ENCODE assay signal across 10 cellular contexts in the genomic region with DNA sequence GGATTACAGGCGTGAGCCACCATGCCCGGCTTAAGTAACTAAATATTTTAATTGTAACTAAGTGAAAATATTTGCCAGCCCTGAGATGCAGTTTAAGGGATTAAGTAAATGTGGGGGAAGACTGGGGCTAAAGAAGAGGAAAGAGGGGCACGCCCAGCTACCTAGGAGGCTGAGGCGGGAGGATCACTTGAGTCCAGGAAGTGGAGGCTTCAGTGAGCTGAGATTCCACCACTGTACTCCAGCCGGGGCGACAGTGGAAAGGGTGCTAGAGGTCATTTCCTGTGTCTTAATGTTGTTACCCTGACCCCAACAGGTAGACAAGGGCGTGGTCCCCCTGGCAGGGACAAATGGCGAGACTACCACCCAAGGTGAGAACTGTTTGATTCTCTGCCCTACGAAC. TPM values are rescaled to one million over a fixed set of nuclear protein-coding genes. Genes with fewer than 3 reads are reported as not detected.
A peak's percentile ranks its signal among the peaks of the same experiment; 100 is the strongest.
DNase-seq lines count a peak whose midpoint lies in the region; ATAC-seq and TF ChIP-seq lines count a peak whose summit lies in the region.
"Had no signal": no experiment of that assay in that cellular context is flagged by ENCODE, and none has a peak within 500 bp of the region (broad histone marks: within the 10 kb centered on the region; RNA-seq: fewer than 3 reads in every experiment).

No MANE protein-coding gene starts in this region.

- H3K4me1 ChIP-seq in breast epithelium, result peaks cover 11 to 15% of the 10 kb centered on the region in 2 donors
- H3K4me1 ChIP-seq in left lung, result peaks cover 28 to 67% of the 10 kb centered on the region in 2 donors

- peaks cover 37% of the 10 kb centered on the region for H3K4me1 Mint-ChIP-seq in CD14-positive monocyte
- H3K4me1 Mint-ChIP-seq in IgD-negative memory B cell, result peaks cover 13 to 18% (median 17%) of the 10 kb centered on the region in 3 donors
- peaks cover 16% of the 10 kb centered on the region for H3K4me1 Mint-ChIP-seq in progenitor cell of endocrine pancreas (ENCODE audit: low read depth)

- H3K27ac Mint-ChIP-seq in CD14-positive monocyte, result peak overlapping the region; percentile 60 to 86 (median 76)
- H3K27ac Mint-ChIP-seq in IgD-negative memory B cell, result peak overlapping the region; percentile 67 to 89 (median 73)
- peak overlapping the region; percentile 64 for H3K27ac Mint-ChIP-seq in progenitor cell of endocrine pancreas

- ATAC-seq in left lung (no peak), HG03432 (IDR thresholded peaks at IDR 0.05; ENCODE audit: unreplicated experiment) (no peak), HG03097 (IDR thresholded peaks at IDR 0.05; ENCODE audit: low FRiP score, unreplicated experiment) (no peak)

- H3K36me3 Mint-ChIP-seq in CD14-positive monocyte, result peaks cover 55 to 67% of the 10 kb centered on the region in 2 donors
- H3K36me3 Mint-ChIP-seq in IgD-negative memory B cell, result peaks cover 4% of the 10 kb centered on the region
- H3K36me3 Mint-ChIP-seq in progenitor cell of endocrine pancreas (ENCODE audit: insufficient read depth), result peaks cover 20% of the 10 kb centered on the region

- H3K9me3 Mint-ChIP-seq in CD14-positive monocyte (peaks cover 0 to 2% (median 0%) of the 10 kb centered on the region in 7 donors), IgD-negative memory B cell (no peaks in the 10 kb centered on the region), progenitor cell of endocrine pancreas (ENCODE audit: low read depth) (no peaks in the 10 kb centered on the region)

- H3K36me3 ChIP-seq in breast epithelium (peaks cover 13% of the 10 kb centered on the region), left lung (peaks cover 0 to 68% of the 10 kb centered on the region in 2 donors)

- TF ChIP-seq CTCF in CD14-positive monocyte (IDR thresholded peaks at IDR 0.05), result no peak
- no peak for TF ChIP-seq CTCF in breast epithelium (IDR thresholded peaks at IDR 0.05)
- no peak for TF ChIP-seq CTCF in progenitor cell of endocrine pancreas (IDR thresholded peaks at IDR 0.05; ENCODE audit: unreplicated experiment)
- no peak for TF ChIP-seq CTCF in left lung (IDR thresholded peaks at IDR 0.05)

- H3K9me3 ChIP-seq in breast epithelium (no peaks in the 10 kb centered on the region), left lung (no peaks in the 10 kb centered on the region)
- H3K9me3 ChIP-seq: MG63 had no signal

- H3K27me3 Mint-ChIP-seq in CD14-positive monocyte (ENCODE audit: low read depth in 3 of 3), result no peaks in the 10 kb centered on the region
- no peaks in the 10 kb centered on the region for H3K27me3 Mint-ChIP-seq in IgD-negative memory B cell
- no peaks in the 10 kb centered on the region for H3K27me3 Mint-ChIP-seq in progenitor cell of endocrine pancreas

- no peak for DNase-seq in CD14-positive monocyte (ENCODE audit: low spot score)
- no peak for DNase-seq in breast epithelium (ENCODE audit: low spot score in 2 of 2)
- no peak for DNase-seq in progenitor cell of endocrine pancreas (ENCODE audit: low spot score, unreplicated experiment)
- DNase-seq in posterior cingulate gyrus, result no peak
- DNase-seq in left lung, result no peak
- DNase-seq: MG63, retina had no signal

- no peak overlapping the region for H3K4me3 ChIP-seq in breast epithelium
- H3K4me3 ChIP-seq in left lung, result peak overlapping the region in 1 of 2 donors; percentile 98

- TF ChIP-seq POLR2A in breast epithelium (IDR thresholded peaks at IDR 0.05), result no peak

- H3K27ac ChIP-seq in breast epithelium (peak overlapping the region; percentile 54 to 77), left lung (no peak overlapping the region)

- H3K27me3 ChIP-seq in breast epithelium (no peaks in the 10 kb centered on the region), left lung (no peaks in the 10 kb centered on the region)
- H3K27me3 ChIP-seq: MG63 had no signal

- intact Hi-C loops in CD14-positive monocyte (cut with micrococcal nuclease), result loop anchor here (5.0 kb wide), 1 partner anchor 54 kb away; the partner anchor contains the start of gene MAPK3 (in 2 of the 2)
- intact Hi-C loops in breast epithelium (cut with DNase I; ENCODE audit: low total_unique reads), result no loop called here
- intact Hi-C loops in posterior cingulate gyrus (cut with DNase I), result no loop called here
- intact Hi-C loops in left lung (cut with DNase I), result no loop called here

- H3K4me3 Mint-ChIP-seq in CD14-positive monocyte (no peak overlapping the region), IgD-negative memory B cell (peak overlapping the region; percentile 70 to 94 (median 87)), progenitor cell of endocrine pancreas (ENCODE audit: low read depth) (no peak overlapping the region)

RNA-seq across cellular contexts. Expression of gene ALDOA, which starts 2.8 kb away (rescaled TPM):
- polyA plus RNA-seq in CD14-positive monocyte (1,000 to 10,000 TPM; 1,429 to 1,628 TPM), IgD-negative memory B cell (884 TPM)
- total RNA-seq in breast epithelium (100 to 1,000 TPM; 479 to 672 (median 540) TPM), progenitor cell of endocrine pancreas (273 and 283 TPM in 2 replicates), left lung (1,000 to 10,000 TPM in 1 of 2 donors, 100 to 1,000 TPM in 1; 710 to 1,105 TPM)

RNA-seq across cellular contexts. Expression of gene PPP4C, which starts 7.5 kb away (rescaled TPM):
- 100 to 1,000 TPM; 279 to 388 TPM for polyA plus RNA-seq in CD14-positive monocyte
- polyA plus RNA-seq in IgD-negative memory B cell, result 187 TPM
- total RNA-seq in breast epithelium, result 10 to 100 TPM; 47.7 to 55.1 (median 51.7) TPM
- 142 and 144 TPM in 2 replicates for total RNA-seq in progenitor cell of endocrine pancreas
- total RNA-seq in left lung, result 10 to 100 TPM; 82.5 to 89.8 TPM

RNA-seq across cellular contexts. Expression of gene TBX6, which starts 23.4 kb away (rescaled TPM):
- polyA plus RNA-seq in CD14-positive monocyte, result under 1 TPM; 0.10 to 0.11 TPM
- polyA plus RNA-seq in IgD-negative memory B cell, result not detected
- under 1 TPM; 0.73 to 0.98 (median 0.80) TPM for total RNA-seq in breast epithelium
- 3.5 and 3.9 TPM in 2 replicates for total RNA-seq in progenitor cell of endocrine pancreas
- total RNA-seq in left lung, result 1 to 10 TPM; 1.6 TPM

RNA-seq across cellular contexts. Expression of gene YPEL3, which starts 27.7 kb away (rescaled TPM):
- 100 to 1,000 TPM; 182 to 235 TPM for polyA plus RNA-seq in CD14-positive monocyte
- polyA plus RNA-seq in IgD-negative memory B cell, result 362 TPM
- 100 to 1,000 TPM; 106 to 143 (median 114) TPM for total RNA-seq in breast epithelium
- total RNA-seq in progenitor cell of endocrine pancreas, result 41.7 and 45.7 TPM in 2 replicates
- 10 to 100 TPM; 57.5 to 79.5 TPM for total RNA-seq in left lung

RNA-seq across cellular contexts. Expression of gene TLCD3B, which starts 37.3 kb away (rescaled TPM):
- polyA plus RNA-seq in CD14-positive monocyte (not detected), IgD-negative memory B cell (not detected)
- total RNA-seq in breast epithelium (under 1 TPM in 1 of 3 donors, not detected in 2; 0.29 TPM), progenitor cell of endocrine pancreas (1.5 and 1.7 TPM in 2 replicates), left lung (under 1 TPM in 1 of 2 donors, not detected in 1; 0.29 TPM)

Comparison
In these comparisons a context has a peak if more than half of its experiments do, and no peak if none do; other contexts are left out.
1. H3K4me3 Mint-ChIP-seq: peak in IgD-negative memory B cell (4 of 4); none in CD14-positive monocyte (0 of 2) and progenitor cell of endocrine pancreas (single experiment).
2. H3K27ac ChIP-seq: peak in breast epithelium (2 of 2); none in left lung (0 of 2).
3. intact Hi-C loops: an anchor here in CD14-positive monocyte (5.0 kb wide); none called in breast epithelium, posterior cingulate gyrus and left lung.
4. Peak in every context shown above with its lines, with median percentiles within 50 percentile points of each other: H3K27ac Mint-ChIP-seq.